In the genomic region with DNA sequence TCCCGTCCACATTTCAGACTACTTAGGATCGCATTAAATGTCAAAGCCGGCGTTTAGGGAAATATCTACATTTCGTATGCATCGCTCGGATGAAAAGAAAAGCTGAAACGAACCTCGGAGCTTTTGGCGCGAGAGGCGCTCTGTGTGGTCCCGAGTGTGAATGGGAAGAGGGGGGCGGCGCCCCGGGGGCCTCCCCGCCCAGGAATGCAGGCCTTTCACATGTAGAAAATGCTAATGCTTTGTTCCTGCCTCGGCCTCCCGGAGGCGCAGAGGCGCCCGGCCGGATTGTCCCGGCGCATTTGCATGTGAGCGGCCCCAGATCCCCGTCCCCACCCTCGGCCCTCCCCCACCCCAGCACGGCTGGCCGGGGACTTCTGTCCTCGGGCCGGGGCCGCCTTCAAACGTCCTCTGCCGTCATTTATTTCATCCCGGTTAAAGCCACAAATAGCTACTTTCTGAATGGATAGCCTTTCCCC, we compare ENCODE assay signal across 8 cellular contexts. TPM values are rescaled to one million over a fixed set of nuclear protein-coding genes. Genes with fewer than 3 reads are reported as not detected.
DNase-seq lines count a peak whose midpoint lies in the region; ATAC-seq, FAIRE-seq and TF ChIP-seq lines count a peak whose summit lies in the region.

No MANE protein-coding gene starts in this region.

- POLR2A ChIA-PET in K562 (lab: Yijun Ruan, JAX) = interaction anchor here (0.6 to 1.9 kb wide), 4 partner anchors 8 to 17 kb away, joined by 3 to 8 read pairs (median 6); no protein-coding TSS in a partner anchor

- in situ Hi-C loops in K562 (cut with MboI) = no loop called here

- H3K36me3 ChIP-seq in K562 (ENCODE audit: control insufficient read depth, insufficient read depth, low read length) = peaks cover 3% of the 10 kb centered on the region; the same call in 1 of the 3 replicates
- H3K36me3 ChIP-seq in iPS-20b (ENCODE audit: insufficient read depth, low read depth, low read length) = 0 out of 2 replicates have a peak, but pooled peaks cover 9% of the 10 kb centered on the region
- no peaks in the 10 kb centered on the region for H3K36me3 ChIP-seq in small intestine (ENCODE audit: control insufficient read depth in 2 of 2, insufficient read depth in 2 of 2, low read length in 2 of 2)

- H3K27ac ChIP-seq in K562 (ENCODE audit: extremely low read depth, low read depth, low read length) = peak overlapping the region; percentile 37; the same call in 2 of the 3 replicates
- peak overlapping the region; percentile 99 for H3K27ac ChIP-seq in iPS-20b (ENCODE audit: low read length)
- no peak overlapping the region for H3K27ac ChIP-seq in small intestine (ENCODE audit: low read depth in 1 of 2, low read length in 1 of 2)

- ATAC-seq in HG02759 (IDR thresholded peaks at IDR 0.05; ENCODE audit: unreplicated experiment) = peak; percentile 40
- peak; percentile 89 for ATAC-seq in K562

- TF ChIP-seq RAD21 in K562 (CRISPR knock-in tag; conservative IDR thresholded peaks at IDR 0.05 in 1 of 2, IDR thresholded peaks at IDR 0.05 in 1 of 2) = peak in 1 of 2 experiments; percentile 20; a peak in 1 of 4 replicates

- H3K79me2 ChIP-seq in K562 (ENCODE audit: control insufficient read depth, insufficient read depth, low read length) = no peaks in the 10 kb centered on the region

- peak overlapping the region; percentile 91 for H2AFZ ChIP-seq in K562 (ENCODE audit: low read depth, low read length)

- TF ChIP-seq EP300 in K562 (IDR thresholded peaks at IDR 0.05; ENCODE audit: low read length) = no peak

- DNase-seq in activated naive CD4-positive, alpha-beta T cell treated with Interleukin-2 at 50 U/mL for 16 hours = peak; percentile 4
- no peak for DNase-seq in activated naive CD4-positive, alpha-beta T cell (lab: John Stamatoyannopoulos, UW)
- DNase-seq in NCI-H510A (lab: John Stamatoyannopoulos, UW) (peak; percentile 2), K562 (ENCODE audit: extremely low read depth in 1 of 4, low spot score in 3 of 4) (peak; percentile 75 to 88 (median 85)), small intestine (peak; percentile 19), GDM1 (lab: John Stamatoyannopoulos, UW) (no peak)

- H3K27me3 ChIP-seq in K562 (ENCODE audit: control insufficient read depth in 2 of 2, insufficient read depth in 2 of 2, low read length in 2 of 2) (no peaks in the 10 kb centered on the region), iPS-20b (ENCODE audit: insufficient read depth, low read length) (no peaks in the 10 kb centered on the region), small intestine (ENCODE audit: control insufficient read depth in 2 of 2, insufficient read depth in 2 of 2, low read length in 2 of 2) (no peaks in the 10 kb centered on the region)

- 10% methylated on average over 30 of the region's 36 CpGs for WGBS in K562 (ENCODE audit: insufficient coverage, low coverage, missing lambda C conversion rate)
- WGBS in small intestine, 3 donors = 2 to 7% (median 6%) methylated on average over 27 to 36 of the region's 36 CpGs

- peak overlapping the region; percentile 69 to 93 for H3K9ac ChIP-seq in K562 (ENCODE audit: insufficient read depth in 1 of 2, low read depth in 2 of 2, low read length in 2 of 2)
- peak overlapping the region; percentile 98 for H3K9ac ChIP-seq in iPS-20b (ENCODE audit: low read depth, low read length)

- H3K9me3 ChIP-seq in K562 (replicated peaks; ENCODE audit: control insufficient read depth, insufficient read depth, low read depth, low read length) (no peaks in the 10 kb centered on the region), iPS-20b (ENCODE audit: insufficient read depth, low read depth, low read length) (no peaks in the 10 kb centered on the region), small intestine (ENCODE audit: control insufficient read depth, low read depth) (no peaks in the 10 kb centered on the region)

- CTCF ChIA-PET in K562 (lab: Yijun Ruan, JAX; ENCODE audit: low intra/inter-chr PET ratio) = interaction anchor here (0.6 kb wide), 2 partner anchors 107 to 407 kb away, joined by 3 to 4 read pairs; no protein-coding TSS in a partner anchor

- FAIRE-seq in K562 (lab: Jason Lieb, UNC) (no peak), small intestine (lab: Jason Lieb, UNC) (no peak)

- H3K4me2 ChIP-seq in K562 (ENCODE audit: insufficient read depth, low read length) = peak overlapping the region; percentile 90

- no peaks in the 10 kb centered on the region for H3K9me1 ChIP-seq in K562 (ENCODE audit: control insufficient read depth, insufficient read depth, low read length)

- TF ChIP-seq CTCF in K562 (IDR thresholded peaks at IDR 0.05 in 2 of 3, conservative IDR thresholded peaks at IDR 0.05 in 1 of 3; ENCODE audit: insufficient read depth in 2 of 3, low read depth in 1 of 3, low read length in 3 of 3) = peak in 2 of 3 experiments; percentile 44 to 51; a peak in 3 of 6 replicates

- intact Hi-C loops in K562 (cut with micrococcal nuclease) = loop anchor here (1.0 to 5.0 kb wide), 3 partner anchors 48 to 270 kb away; no protein-coding TSS in a partner anchor

- no TSS peak for BruUV-seq in K562 (replicated peaks; lab: Mats Ljungman, UMichigan)

- H3K4me1 ChIP-seq in K562 (replicated peaks in 1 of 2; ENCODE audit: control insufficient read depth in 2 of 2, insufficient read depth in 2 of 2, low read length in 2 of 2) = peaks cover 4 to 18% of the 10 kb centered on the region in 2 experiments; a peak in 4 of 5 replicates
- H3K4me1 ChIP-seq in iPS-20b (ENCODE audit: insufficient read depth, low read length) = peaks cover 32% of the 10 kb centered on the region; the same call in 1 of the 2 replicates
- H3K4me1 ChIP-seq in small intestine (ENCODE audit: control insufficient read depth in 2 of 2, insufficient read depth in 1 of 2, low read depth in 1 of 2, low read length in 1 of 2) = no peaks in the 10 kb centered on the region

- H4K20me1 ChIP-seq in K562 (replicated peaks; ENCODE audit: control insufficient read depth, insufficient read depth, low read length) = no peaks in the 10 kb centered on the region

- H3K4me3 ChIP-seq in K562 (peak overlapping the region; percentile 50), iPS-20b (ENCODE audit: low read length) (peak overlapping the region; percentile 87), small intestine (ENCODE audit: low read depth in 1 of 2, low read length in 2 of 2) (peak overlapping the region; percentile 20 to 37)

- no peak for TF ChIP-seq POLR2A in K562 (conservative IDR thresholded peaks at IDR 0.05)

TF ChIP-seq in K562, 482 proteins besides CTCF, POLR2A, EP300 and RAD21 (continues in another document):
- TF ChIP-seq, protein P1, sequence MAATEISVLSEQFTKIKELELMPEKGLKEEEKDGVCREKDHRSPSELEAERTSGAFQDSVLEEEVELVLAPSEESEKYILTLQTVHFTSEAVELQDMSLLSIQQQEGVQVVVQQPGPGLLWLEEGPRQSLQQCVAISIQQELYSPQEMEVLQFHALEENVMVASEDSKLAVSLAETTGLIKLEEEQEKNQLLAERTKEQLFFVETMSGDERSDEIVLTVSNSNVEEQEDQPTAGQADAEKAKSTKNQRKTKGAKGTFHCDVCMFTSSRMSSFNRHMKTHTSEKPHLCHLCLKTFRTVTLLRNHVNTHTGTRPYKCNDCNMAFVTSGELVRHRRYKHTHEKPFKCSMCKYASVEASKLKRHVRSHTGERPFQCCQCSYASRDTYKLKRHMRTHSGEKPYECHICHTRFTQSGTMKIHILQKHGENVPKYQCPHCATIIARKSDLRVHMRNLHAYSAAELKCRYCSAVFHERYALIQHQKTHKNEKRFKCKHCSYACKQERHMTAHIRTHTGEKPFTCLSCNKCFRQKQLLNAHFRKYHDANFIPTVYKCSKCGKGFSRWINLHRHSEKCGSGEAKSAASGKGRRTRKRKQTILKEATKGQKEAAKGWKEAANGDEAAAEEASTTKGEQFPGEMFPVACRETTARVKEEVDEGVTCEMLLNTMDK (IDR thresholded peaks at IDR 0.05; ENCODE audit: borderline replicate concordance, insufficient read depth, low read depth, low read length, poor library complexity, severe bottlenecking) = peak; percentile 58
- no peak for TF ChIP-seq ZNF785 (CRISPR knock-in tag; IDR thresholded peaks at IDR 0.05)
- TF ChIP-seq TEAD2 (tag; IDR thresholded peaks at IDR 0.05) = peak; percentile 71
- TF ChIP-seq MCM7 (IDR thresholded peaks at IDR 0.05) = no peak
- TF ChIP-seq KDM5B (IDR thresholded peaks at IDR 0.05; ENCODE audit: insufficient replicate concordance, low read depth, low read length) = peak; percentile 8
- peak; percentile 22; the same call in 1 of the 2 replicates for TF ChIP-seq MYC (IDR thresholded peaks at IDR 0.05; ENCODE audit: low read depth, low read length)
- TF ChIP-seq MYC (CRISPR knock-in tag; IDR thresholded peaks at IDR 0.05; ENCODE audit: borderline replicate concordance, low read depth) = no peak
- 0 out of 2 replicates have a peak, but pooled peaks have one; percentile 43 for TF ChIP-seq PHF21A (IDR thresholded peaks at IDR 0.05; ENCODE audit: borderline replicate concordance, low read depth)
- peak; percentile 76 for TF ChIP-seq KLF1 (tag; IDR thresholded peaks at IDR 0.05)
- peak in 1 of 2 experiments; percentile 58; a peak in 1 of 4 replicates for TF ChIP-seq SIN3A (IDR thresholded peaks at IDR 0.05; ENCODE audit: borderline replicate concordance in 2 of 2, control insufficient read depth in 1 of 2, low read depth in 2 of 2, low read length in 2 of 2)
- TF ChIP-seq KLF13 (tag; IDR thresholded peaks at IDR 0.05; ENCODE audit: borderline replicate concordance, low read depth) = peak; percentile 44; the same call in 1 of the 2 replicates

RNA-seq across cellular contexts. Expression of a gene that starts 37.0 kb away (rescaled TPM):
- total RNA-seq in K562 (2011; cell fraction: chromatin; rRNA removed; ENCODE audit: low replicate concordance) = 0.09 TPM in 1 of 2 replicates, not detected in the other
- under 0.01 TPM in 1 of 2 replicates, not detected in the other for total RNA-seq in K562 (2011; cell fraction: nucleolus; rRNA removed)
- 0.08 TPM in 1 of 2 replicates, not detected in the other for total RNA-seq in K562 (2011; cell fraction: nucleoplasm; rRNA removed)
- not detected in 2 replicates for total RNA-seq in K562 (2014; rRNA removed)
- not detected in 2 replicates for total RNA-seq in K562 (2014; rRNA removed; fragmentation: Illumina TruSeq; extraction: Trizol)
- total RNA-seq in K562 (2015; rRNA removed; fragmentation: Illumina TruSeq; extraction: Trizol) = not detected in 2 replicates
- total RNA-seq in K562 (2021) = 0.11 and 0.18 TPM in 2 replicates
- 0.01 and 0.04 TPM in 2 replicates for polyA plus RNA-seq in K562 (2011; rRNA removed)
- polyA plus RNA-seq in K562 (2011; cell fraction: cytosol; rRNA removed) = 0.03 TPM in 1 of 2 replicates, not detected in the other
- 0.04 TPM in 1 of 2 replicates, not detected in the other for polyA plus RNA-seq in K562 (2011; cell fraction: nucleus; rRNA removed)
- polyA plus RNA-seq in K562 (2012) = 0.01 TPM in 1 of 2 replicates, not detected in the other
- polyA plus RNA-seq in K562 (2014; fragmentation: Illumina TruSeq; extraction: Trizol) = not detected in 2 replicates
- polyA plus RNA-seq in K562 (2014; fragmentation: Nextera tagmentation; extraction: Ambion mirVana) = not detected
- not detected in 2 replicates for polyA plus RNA-seq in K562 (2014; rRNA removed)
- 0.03 and 0.14 TPM in 2 replicates for polyA minus RNA-seq in K562 (2011; rRNA and poly(A)+ RNA removed)
- 0.36 TPM in 1 of 2 replicates, not detected in the other for polyA minus RNA-seq in K562 (2011; cell fraction: cytosol; rRNA and poly(A)+ RNA removed)
- polyA minus RNA-seq in K562 (2011; cell fraction: nucleus; rRNA and poly(A)+ RNA removed) = 0.13 TPM in 1 of 2 replicates, not detected in the other
- under 1 TPM in 1 of 3 donors, not detected in 2; 0.01 TPM for polyA plus RNA-seq in small intestine

Comparison
In these comparisons a context has a peak if more than half of its experiments do, and no peak if none do; other contexts are left out.
1. DNase-seq: peak in activated naive CD4-positive, alpha-beta T cell treated with Interleukin-2 at 50 U/mL for 16 hours (single experiment), NCI-H510A (single experiment), K562 (4 of 4) and small intestine (single experiment); none in activated naive CD4-positive, alpha-beta T cell (0 of 4) and GDM1 (single experiment).
2. H3K27ac ChIP-seq: peak in K562 (single experiment) and iPS-20b (single experiment); none in small intestine (0 of 2).
3. H3K4me3 ChIP-seq: peak in every context shown above with its lines; median percentile 87 in iPS-20b; 50 in K562; 28 in small intestine.